Comparison of ENCODE assay signal across 8 cellular contexts in the genomic region with DNA sequence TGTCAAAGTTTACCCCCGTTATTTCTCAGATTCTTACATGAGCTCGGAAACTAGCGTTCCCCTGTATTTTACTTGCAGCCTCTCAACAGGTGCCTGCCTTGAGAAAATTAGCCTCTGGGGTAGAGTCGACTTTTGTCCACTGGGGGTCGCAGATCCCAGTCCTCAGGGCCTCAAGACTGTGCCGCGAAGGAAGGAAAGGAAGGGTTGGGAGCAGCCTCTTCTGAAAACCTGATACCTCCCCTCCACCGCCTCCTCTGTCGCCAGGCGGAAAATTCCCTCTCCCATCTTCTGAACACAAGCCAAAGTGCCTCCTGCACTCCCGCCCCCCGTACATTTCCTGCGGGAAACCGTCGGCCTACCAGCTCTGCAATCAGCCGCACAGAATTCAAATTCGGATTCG. TPM values are rescaled to one million over a fixed set of nuclear protein-coding genes. Genes with fewer than 3 reads are reported as not detected.
A peak's percentile ranks its signal among the peaks of the same experiment; 100 is the strongest.
DNase-seq lines count a peak whose midpoint lies in the region; TF ChIP-seq lines count a peak whose summit lies in the region.

No MANE protein-coding gene starts in this region.

- H3K27me3 ChIP-seq in BLaER1 (no peaks in the 10 kb centered on the region), KMS-11 (ENCODE audit: insufficient read depth, low read depth) (no peaks in the 10 kb centered on the region), Peyer's patch (no peaks in the 10 kb centered on the region), cardiac muscle cell (no peaks in the 10 kb centered on the region), ovary (no peaks in the 10 kb centered on the region), vagina (no peaks in the 10 kb centered on the region)

- WGBS in ovary, 3 donors, result 18 to 23% (median 20%) methylated on average over 18 of the region's 18 CpGs

- H3K9me3 ChIP-seq in BLaER1 (peaks cover 4% of the 10 kb centered on the region; the same call in 1 of the 2 replicates), Peyer's patch (no peaks in the 10 kb centered on the region), cardiac muscle cell (ENCODE audit: low read depth) (no peaks in the 10 kb centered on the region), ovary (no peaks in the 10 kb centered on the region), vagina (no peaks in the 10 kb centered on the region)

- TF ChIP-seq POLR2A in Peyer's patch (IDR thresholded peaks at IDR 0.05) (no peak), ovary (IDR thresholded peaks at IDR 0.05) (no peak), vagina (IDR thresholded peaks at IDR 0.05) (no peak)

- H3K9ac ChIP-seq in BLaER1 (peak overlapping the region; percentile 81), KMS-11 (peak overlapping the region; percentile 82; the same call in 1 of the 2 replicates)

- peaks cover 18% of the 10 kb centered on the region for H3K4me1 Mint-ChIP-seq in activated naive CD8-positive, alpha-beta T cell (ENCODE audit: low read depth)

- H3K36me3 Mint-ChIP-seq in activated naive CD8-positive, alpha-beta T cell, result no peaks in the 10 kb centered on the region

- H3K9me3 Mint-ChIP-seq in activated naive CD8-positive, alpha-beta T cell (ENCODE audit: low read depth), result no peaks in the 10 kb centered on the region

- TF ChIP-seq EP300 in ovary (IDR thresholded peaks at IDR 0.05), result no peak

- no peaks in the 10 kb centered on the region for H3K27me3 Mint-ChIP-seq in activated naive CD8-positive, alpha-beta T cell

- peak overlapping the region; percentile 93 for H3K4me3 Mint-ChIP-seq in activated naive CD8-positive, alpha-beta T cell

- DNase-seq in GM19240 (ENCODE audit: insufficient read length, low spot score) (peak; percentile 11), Peyer's patch (peak; percentile 49 to 72 (median 53)), cardiac muscle cell (ENCODE audit: low read depth in 1 of 2, low spot score in 1 of 2) (peak; percentile 74 to 86), ovary (peak; percentile 50 to 68 (median 56)), vagina (ENCODE audit: extremely low spot score in 2 of 2) (no peak)

- peak overlapping the region; percentile 86 for H3K27ac Mint-ChIP-seq in activated naive CD8-positive, alpha-beta T cell

- H3K79me2 ChIP-seq in KMS-11 (ENCODE audit: insufficient read depth, low read depth), result peaks cover 17% of the 10 kb centered on the region; the same call in 1 of the 2 replicates

- H2AFZ ChIP-seq in KMS-11 (ENCODE audit: low read depth), result peak overlapping the region; percentile 59; the same call in 1 of the 2 replicates

- H3K27ac ChIP-seq in BLaER1 (no peak overlapping the region), KMS-11 (peak overlapping the region; percentile 82), Peyer's patch (peak overlapping the region in 3 of 4 donors; percentile 73 to 76 (median 74)), cardiac muscle cell (no peak overlapping the region), ovary (no peak overlapping the region), vagina (peak overlapping the region; percentile 61)

- TF ChIP-seq CTCF in KMS-11 (conservative IDR thresholded peaks at IDR 0.05; ENCODE audit: low read depth, low read length), result peak; percentile 73
- TF ChIP-seq CTCF in Peyer's patch (IDR thresholded peaks at IDR 0.05), result peak in 4 of 6 experiments; percentile 14 to 43 (median 34)
- peak; percentile 58 for TF ChIP-seq CTCF in cardiac muscle cell (IDR thresholded peaks at IDR 0.05; ENCODE audit: low read depth, low read length)
- TF ChIP-seq CTCF in ovary (IDR thresholded peaks at IDR 0.05), result peak in 2 of 3 donors; percentile 23 to 26
- peak; percentile 8 to 32 (median 18) for TF ChIP-seq CTCF in vagina (IDR thresholded peaks at IDR 0.05)

- intact Hi-C loops in ovary (cut with DNase I), result no loop called here
- intact Hi-C loops in vagina (cut with DNase I), result no loop called here

- H3K4me2 ChIP-seq in BLaER1 (peak overlapping the region; percentile 67), KMS-11 (peak overlapping the region; percentile 48)

- peak overlapping the region; percentile 72 for H3K4me3 ChIP-seq in BLaER1
- no peak overlapping the region for H3K4me3 ChIP-seq in KMS-11 (IDR thresholded peaks at IDR 0.05; ENCODE audit: insufficient read depth, low read depth, low read length)
- peak overlapping the region; percentile 50 to 74 (median 57) for H3K4me3 ChIP-seq in Peyer's patch
- H3K4me3 ChIP-seq in cardiac muscle cell, result peak overlapping the region; percentile 55
- peak overlapping the region; percentile 55 for H3K4me3 ChIP-seq in ovary
- H3K4me3 ChIP-seq in vagina, result peak overlapping the region; percentile 43 to 62

- no peaks in the 10 kb centered on the region for H4K20me1 ChIP-seq in BLaER1
- H4K20me1 ChIP-seq in KMS-11 (ENCODE audit: insufficient read depth), result no peaks in the 10 kb centered on the region

- peaks cover 13% of the 10 kb centered on the region for H3K4me1 ChIP-seq in BLaER1
- H3K4me1 ChIP-seq in KMS-11 (ENCODE audit: low read depth, poor library complexity, severe bottlenecking), result peaks cover 21% of the 10 kb centered on the region
- H3K4me1 ChIP-seq in Peyer's patch, result no peaks in the 10 kb centered on the region
- no peaks in the 10 kb centered on the region for H3K4me1 ChIP-seq in cardiac muscle cell (ENCODE audit: low read depth)
- no peaks in the 10 kb centered on the region for H3K4me1 ChIP-seq in ovary (ENCODE audit: insufficient read depth)
- no peaks in the 10 kb centered on the region for H3K4me1 ChIP-seq in vagina

- peaks cover 26% of the 10 kb centered on the region; the same call in 1 of the 2 replicates for H3K36me3 ChIP-seq in BLaER1
- no peaks in the 10 kb centered on the region for H3K36me3 ChIP-seq in KMS-11 (ENCODE audit: insufficient read depth)
- no peaks in the 10 kb centered on the region for H3K36me3 ChIP-seq in Peyer's patch
- H3K36me3 ChIP-seq in cardiac muscle cell, result no peaks in the 10 kb centered on the region
- H3K36me3 ChIP-seq in ovary, result no peaks in the 10 kb centered on the region
- no peaks in the 10 kb centered on the region for H3K36me3 ChIP-seq in vagina

RNA-seq across cellular contexts. Expression of a gene that starts 44.4 kb away (rescaled TPM):
- total RNA-seq in Peyer's patch (1 to 10 TPM in 2 of 4 donors, under 1 TPM in 1, not detected in 1; 0.54 to 9.1 (median 1.0) TPM), cardiac muscle cell (5.0 and 10.2 TPM in 2 replicates), ovary (10 to 100 TPM; 10.5 to 19.9 (median 14.3) TPM), vagina (7.9 TPM)
- polyA plus RNA-seq in cardiac muscle cell (44.2 and 45.6 TPM in 2 replicates), ovary (10 to 100 TPM in 1 of 2 donors, 1 to 10 TPM in 1; 5.5 to 27.6 TPM)

Comparison
In these comparisons a context has a peak if more than half of its experiments do, and no peak if none do; other contexts are left out.
1. H3K27ac ChIP-seq: peak in KMS-11 (single experiment), Peyer's patch (3 of 4) and vagina (single experiment); none in BLaER1 (single experiment), cardiac muscle cell (single experiment) and ovary (0 of 2).
2. DNase-seq: peak in GM19240 (single experiment), Peyer's patch (3 of 3), cardiac muscle cell (2 of 2) and ovary (5 of 5); none in vagina (0 of 2).
3. CTCF ChIP-seq: peak in every context shown above with its lines; median percentile 73 in KMS-11; 58 in cardiac muscle cell; 34 in Peyer's patch; 24 in ovary; 18 in vagina.